ENCODE assay signal across 11 cellular contexts in the genomic region with DNA sequence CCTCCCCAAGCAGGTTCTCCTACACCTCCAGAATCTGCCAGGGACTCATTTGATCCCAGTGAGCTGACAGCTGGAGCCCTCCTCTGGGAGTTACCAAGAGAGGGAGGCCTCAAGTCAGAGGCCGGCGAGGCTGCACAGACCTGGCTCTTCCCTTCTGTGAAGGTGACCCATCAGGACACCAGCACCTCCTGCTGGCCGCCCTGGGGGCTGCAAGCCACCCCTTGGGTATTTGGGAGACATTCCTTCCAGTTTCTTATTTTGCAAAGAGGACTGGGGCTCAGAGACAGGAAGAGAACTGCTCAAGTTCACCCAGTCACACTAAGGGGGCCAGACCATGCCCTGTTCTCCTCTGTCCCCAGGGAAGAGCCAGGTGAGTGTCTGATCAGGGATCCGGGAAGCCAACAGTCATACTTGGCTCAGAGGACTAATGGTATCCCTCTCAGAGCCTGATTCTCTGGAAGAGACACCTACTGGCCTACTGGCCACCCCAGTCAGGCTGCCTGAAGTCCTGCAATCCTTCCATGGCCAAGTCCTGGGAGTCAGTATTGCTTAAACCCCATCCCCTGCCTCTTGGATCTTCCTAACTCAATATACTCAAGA. TPM values are rescaled to one million over a fixed set of nuclear protein-coding genes. Genes with fewer than 3 reads are reported as not detected.
DNase-seq lines count a peak whose midpoint lies in the region; ATAC-seq, FAIRE-seq and TF ChIP-seq lines count a peak whose summit lies in the region.
"Had no signal": no experiment of that assay in that cellular context is flagged by ENCODE, and none has a peak within 500 bp of the region (broad histone marks: within the 10 kb centered on the region; RNA-seq: fewer than 3 reads in every experiment).

No MANE protein-coding gene starts in this region.

- intact Hi-C loops in HCT116 (cut with micrococcal nuclease) = no loop called here
- intact Hi-C loops in HepG2 (cut with micrococcal nuclease; ENCODE audit: unreplicated experiment) = no loop called here

- no peaks in the 10 kb centered on the region for H3K9me2 ChIP-seq in HCT116 (ENCODE audit: insufficient read depth)

- ATAC-seq in HCT116 (peak; percentile 82), HepG2 (peak; percentile 31; the same call in 1 of the 3 replicates), HG03521 (IDR thresholded peaks at IDR 0.05; ENCODE audit: unreplicated experiment) (no peak), HG03469 (IDR thresholded peaks at IDR 0.05; ENCODE audit: unreplicated experiment) (no peak), HG03342 (IDR thresholded peaks at IDR 0.05; ENCODE audit: unreplicated experiment) (no peak)
- no peak for ATAC-seq in activated naive CD8-positive, alpha-beta T cell treated with anti-CD3 and anti-CD28 coated beads, Interleukin-2, amount 50 U/mL, for 24 hours

- TF ChIP-seq CTCF in BE2C (IDR thresholded peaks at IDR 0.05; ENCODE audit: low read depth, low read length) (peak; percentile 43), HCT116 (IDR thresholded peaks at IDR 0.05 in 2 of 3, conservative IDR thresholded peaks at IDR 0.05 in 1 of 3; ENCODE audit: borderline replicate concordance in 1 of 3, insufficient read depth in 1 of 3, low read depth in 2 of 3, low read length in 2 of 3) (peak in 2 of 3 experiments; percentile 81 to 82; a peak in 4 of 6 replicates), HepG2 (CRISPR knock-in tag; IDR thresholded peaks at IDR 0.05) (0 out of 2 replicates have a peak, but pooled peaks have one; percentile 21)

- no peak overlapping the region for H3K27ac Mint-ChIP-seq in activated naive CD8-positive, alpha-beta T cell treated with anti-CD3 and anti-CD28 coated beads, Interleukin-2, amount 50 U/mL, for 24 hours

- no peaks in the 10 kb centered on the region for H3K79me2 ChIP-seq in HCT116 (ENCODE audit: insufficient read depth, low read length)
- no peaks in the 10 kb centered on the region for H3K79me2 ChIP-seq in HepG2 (ENCODE audit: insufficient read depth, low read length)

- CTCF ChIA-PET in HCT116 (lab: Charles Lee) = interaction anchor here (1.6 kb wide), 1 partner anchor 17 kb away, joined by 6 read pairs; no protein-coding TSS in a partner anchor
- CTCF ChIA-PET in HepG2 (lab: Yijun Ruan, JAX; ENCODE audit: low intra/inter-chr PET ratio, low total read pairs) = no interaction called here

- H3K27me3 ChIP-seq in BE2C (no peaks in the 10 kb centered on the region), HCT116 (ENCODE audit: insufficient read depth, low read length) (no peaks in the 10 kb centered on the region), HepG2 (ENCODE audit: control insufficient read depth in 1 of 2, insufficient read depth in 2 of 2, low read length in 2 of 2) (peaks cover 3 to 32% of the 10 kb centered on the region in 2 experiments; a peak in 3 of 5 replicates)
- H3K27me3 ChIP-seq: MG63 had no signal

- H3K9me3 Mint-ChIP-seq in activated naive CD8-positive, alpha-beta T cell treated with anti-CD3 and anti-CD28 coated beads, Interleukin-2, amount 50 U/mL, for 24 hours = no peaks in the 10 kb centered on the region

- 0% methylated on average over 1 of the region's 4 CpGs for WGBS in HepG2 (ENCODE audit: low lambda C conversion rate)

- H3K4me2 ChIP-seq in HCT116 (ENCODE audit: low read length) (no peak overlapping the region), HepG2 (ENCODE audit: low read depth, low read length) (no peak overlapping the region)

- no peak overlapping the region for H3K4me3 Mint-ChIP-seq in activated naive CD8-positive, alpha-beta T cell treated with anti-CD3 and anti-CD28 coated beads, Interleukin-2, amount 50 U/mL, for 24 hours

- in situ Hi-C loops in HepG2 (cut with HindIII; ENCODE audit: extremely low pct_ligation_motif_present, low pct_unique_long_range_greater_than_20kb) = no loop called here

- TF ChIP-seq RAD21 in HCT116 (IDR thresholded peaks at IDR 0.05; ENCODE audit: low read depth) (no peak), HepG2 (CRISPR knock-in tag; IDR thresholded peaks at IDR 0.05) (no peak)

- H3K27me3 Mint-ChIP-seq in activated naive CD8-positive, alpha-beta T cell treated with anti-CD3 and anti-CD28 coated beads, Interleukin-2, amount 50 U/mL, for 24 hours = peaks cover 24% of the 10 kb centered on the region

- FAIRE-seq in HepG2 (lab: Jason Lieb, UNC) = no peak
- FAIRE-seq: islet of Langerhans had no signal

- H3K9ac ChIP-seq in HCT116 (ENCODE audit: low read length) (no peak overlapping the region), HepG2 (ENCODE audit: insufficient read depth, low read depth, low read length) (no peak overlapping the region)

- no peaks in the 10 kb centered on the region for H4K20me1 ChIP-seq in HCT116 (ENCODE audit: insufficient read depth)
- H4K20me1 ChIP-seq in HepG2 (ENCODE audit: insufficient read depth, low read length) = no peaks in the 10 kb centered on the region

- H3K27ac ChIP-seq in HCT116 (ENCODE audit: low read depth, low read length) (no peak overlapping the region), HepG2 (ENCODE audit: extremely low read length, insufficient read depth, low read length) (no peak overlapping the region)

- no peak overlapping the region for H3K4me3 ChIP-seq in BE2C (ENCODE audit: low read depth, low read length)
- H3K4me3 ChIP-seq in HCT116 (replicated peaks in 1 of 2; ENCODE audit: low read depth in 1 of 2, low read length in 2 of 2) = no peak overlapping the region
- H3K4me3 ChIP-seq in HepG2 (replicated peaks in 1 of 3; ENCODE audit: insufficient read depth in 1 of 3, low read depth in 2 of 3, low read length in 3 of 3) = no peak overlapping the region
- H3K4me3 ChIP-seq: MG63 had no signal

- H3K4me1 ChIP-seq in BE2C (peaks cover 6% of the 10 kb centered on the region), HCT116 (ENCODE audit: control insufficient read depth in 1 of 2, insufficient read depth in 2 of 2, low read length in 2 of 2) (no peaks in the 10 kb centered on the region), HepG2 (ENCODE audit: insufficient read depth, low read length) (no peaks in the 10 kb centered on the region)

- H2AFZ ChIP-seq in HCT116 (ENCODE audit: low read depth, low read length, poor library complexity, severe bottlenecking) (no peak overlapping the region), HepG2 (ENCODE audit: low read length) (no peak overlapping the region)

- DNase-seq in BE2C (no peak), HCT116 (ENCODE audit: low read depth, low spot score) (no peak), HepG2 (ENCODE audit: low spot score) (no peak), OCI-M2 (lab: John Stamatoyannopoulos, UW; ENCODE audit: unreplicated experiment) (no peak)
- DNase-seq in activated naive CD8-positive, alpha-beta T cell treated with anti-CD3 and anti-CD28 coated beads, Interleukin-2, amount 50 U/mL, for 24 hours = peak; percentile 36
- DNase-seq: activated gamma-delta T cell treated with Interleukin-2 at 50 U/mL for 16 hours, MG63 had no signal

- TF ChIP-seq EP300 in HepG2 (IDR thresholded peaks at IDR 0.05; ENCODE audit: low read depth in 2 of 2, low read length in 2 of 2) (no peak), HepG2 (CRISPR knock-in tag; IDR thresholded peaks at IDR 0.05; ENCODE audit: borderline replicate concordance) (no peak)

- RAD21 ChIA-PET in HCT116 (lab: Charles Lee; ENCODE audit: low non-redundant PET in 1 of 2, low total read pairs in 2 of 2, uncharacterized antibody in 2 of 2, unreplicated experiment in 2 of 2) = no interaction called here

- H3K9me3 ChIP-seq in BE2C (no peaks in the 10 kb centered on the region), HCT116 (ENCODE audit: control insufficient read depth in 1 of 2, insufficient read depth in 1 of 2, low read depth in 1 of 2, low read length in 2 of 2) (no peaks in the 10 kb centered on the region), HepG2 (ENCODE audit: low read length) (no peaks in the 10 kb centered on the region)
- H3K9me3 ChIP-seq: MG63 had no signal

- BruUV-seq in HCT116 (replicated peaks; lab: Mats Ljungman, UMichigan) (no TSS peak), HepG2 (replicated peaks; lab: Mats Ljungman, UMichigan) (no TSS peak)

- POLR2A ChIA-PET in HCT116 (lab: Charles Lee) (no interaction called here), HepG2 (lab: Yijun Ruan, JAX) (no interaction called here)

- TF ChIP-seq POLR2A in HCT116 (IDR thresholded peaks at IDR 0.05; ENCODE audit: borderline replicate concordance, extremely low read depth, insufficient read depth, insufficient read length) (no peak), HepG2 (IDR thresholded peaks at IDR 0.05; ENCODE audit: insufficient read depth in 1 of 2, low read depth in 2 of 2, low read length in 2 of 2) (no peak)

- no peaks in the 10 kb centered on the region for H3K36me3 Mint-ChIP-seq in activated naive CD8-positive, alpha-beta T cell treated with anti-CD3 and anti-CD28 coated beads, Interleukin-2, amount 50 U/mL, for 24 hours (ENCODE audit: low read depth)

- peaks cover 6% of the 10 kb centered on the region for H3K4me1 Mint-ChIP-seq in activated naive CD8-positive, alpha-beta T cell treated with anti-CD3 and anti-CD28 coated beads, Interleukin-2, amount 50 U/mL, for 24 hours

- H3K36me3 ChIP-seq in BE2C (no peaks in the 10 kb centered on the region), HCT116 (ENCODE audit: control insufficient read depth in 1 of 2, insufficient read depth in 2 of 2, low read length in 2 of 2) (no peaks in the 10 kb centered on the region), HepG2 (replicated peaks in 1 of 2; ENCODE audit: control insufficient read depth in 1 of 2, insufficient read depth in 2 of 2, low read length in 2 of 2) (no peaks in the 10 kb centered on the region)
- H3K36me3 ChIP-seq: MG63 had no signal

RNA-seq across cellular contexts. Expression of gene RIC3, which starts 40.5 kb away (rescaled TPM):
- 15.8 TPM for polyA plus RNA-seq in BE2C (2012; ENCODE audit: insufficient read depth, insufficient read length, low read depth)
- not detected for total RNA-seq in HCT116 (2021; ENCODE audit: unreplicated experiment)
- not detected in 2 replicates for polyA plus RNA-seq in HCT116 (2012)
- total RNA-seq in HepG2 (2016; rRNA removed; fragmentation: Illumina TruSeq; extraction: Trizol) = not detected in 2 replicates
- total RNA-seq in HepG2 (2016; cell fraction: cytosol; rRNA removed; fragmentation: Illumina TruSeq; extraction: Trizol; ENCODE audit: low read depth) = not detected in 2 replicates
- not detected in 2 replicates for total RNA-seq in HepG2 (2016; cell fraction: insoluble cytoplasmic fraction; rRNA removed; fragmentation: Illumina TruSeq; extraction: Trizol)
- total RNA-seq in HepG2 (2016; cell fraction: membrane; rRNA removed; fragmentation: Illumina TruSeq; extraction: Trizol) = not detected in 2 replicates
- not detected in 2 replicates for total RNA-seq in HepG2 (2016; cell fraction: nucleus; rRNA removed; fragmentation: Illumina TruSeq; extraction: Trizol)
- polyA plus RNA-seq in HepG2 (2011; rRNA removed) = not detected in 2 replicates
- not detected in 2 replicates for polyA plus RNA-seq in HepG2 (2011; cell fraction: cytosol; rRNA removed)
- polyA plus RNA-seq in HepG2 (2011; cell fraction: nucleus; rRNA removed) = not detected in 2 replicates
- not detected in 2 replicates for polyA plus RNA-seq in HepG2 (2012)
- polyA plus RNA-seq in HepG2 (2016; cell fraction: cytosol; fragmentation: Illumina TruSeq; extraction: Trizol; ENCODE audit: low read depth) = not detected in 2 replicates
- polyA plus RNA-seq in HepG2 (2016; cell fraction: insoluble cytoplasmic fraction; fragmentation: Illumina TruSeq; extraction: Trizol; ENCODE audit: low read depth) = not detected in 2 replicates
- polyA plus RNA-seq in HepG2 (2016; cell fraction: membrane; fragmentation: Illumina TruSeq; extraction: Trizol; ENCODE audit: low read depth) = not detected in 2 replicates
- 0.40 TPM in 1 of 2 replicates, not detected in the other for polyA plus RNA-seq in HepG2 (2016; cell fraction: nucleus; fragmentation: Illumina TruSeq; extraction: Trizol; ENCODE audit: insufficient read depth, low read depth)
- polyA minus RNA-seq in HepG2 (2011; rRNA and poly(A)+ RNA removed; ENCODE audit: low replicate concordance) = not detected in 2 replicates
- not detected in 2 replicates for polyA minus RNA-seq in HepG2 (2011; cell fraction: cytosol; rRNA and poly(A)+ RNA removed)
- not detected in 2 replicates for polyA minus RNA-seq in HepG2 (2011; cell fraction: nucleus; rRNA and poly(A)+ RNA removed)

RNA-seq across cellular contexts. Expression of gene LMO1, which starts 54.4 kb away (rescaled TPM):
- 4.4 TPM for polyA plus RNA-seq in BE2C (2012; ENCODE audit: insufficient read depth, insufficient read length, low read depth)
- total RNA-seq in HCT116 (2021; ENCODE audit: unreplicated experiment) (0.27 TPM), HepG2 (2016; rRNA removed; fragmentation: Illumina TruSeq; extraction: Trizol) (not detected in 2 replicates)
- 0.31 and 1.0 TPM in 2 replicates for polyA plus RNA-seq in HCT116 (2012)
- total RNA-seq in HepG2 (2016; cell fraction: cytosol; rRNA removed; fragmentation: Illumina TruSeq; extraction: Trizol; ENCODE audit: low read depth) = not detected in 2 replicates
- total RNA-seq in HepG2 (2016; cell fraction: insoluble cytoplasmic fraction; rRNA removed; fragmentation: Illumina TruSeq; extraction: Trizol) = not detected in 2 replicates
- not detected in 2 replicates for total RNA-seq in HepG2 (2016; cell fraction: membrane; rRNA removed; fragmentation: Illumina TruSeq; extraction: Trizol)
- total RNA-seq in HepG2 (2016; cell fraction: nucleus; rRNA removed; fragmentation: Illumina TruSeq; extraction: Trizol) = not detected in 2 replicates
- not detected in 2 replicates for polyA plus RNA-seq in HepG2 (2011; rRNA removed)
- polyA plus RNA-seq in HepG2 (2011; cell fraction: cytosol; rRNA removed) = not detected in 2 replicates
- not detected in 2 replicates for polyA plus RNA-seq in HepG2 (2011; cell fraction: nucleus; rRNA removed)
- not detected in 2 replicates for polyA plus RNA-seq in HepG2 (2012)
- not detected in 2 replicates for polyA plus RNA-seq in HepG2 (2016; cell fraction: cytosol; fragmentation: Illumina TruSeq; extraction: Trizol; ENCODE audit: low read depth)
- not detected in 2 replicates for polyA plus RNA-seq in HepG2 (2016; cell fraction: insoluble cytoplasmic fraction; fragmentation: Illumina TruSeq; extraction: Trizol; ENCODE audit: low read depth)
- polyA plus RNA-seq in HepG2 (2016; cell fraction: membrane; fragmentation: Illumina TruSeq; extraction: Trizol; ENCODE audit: low read depth) = not detected in 2 replicates
- not detected in 2 replicates for polyA plus RNA-seq in HepG2 (2016; cell fraction: nucleus; fragmentation: Illumina TruSeq; extraction: Trizol; ENCODE audit: insufficient read depth, low read depth)
- 1.9 TPM in 1 of 2 replicates, not detected in the other for polyA minus RNA-seq in HepG2 (2011; rRNA and poly(A)+ RNA removed; ENCODE audit: low replicate concordance)
- not detected in 2 replicates for polyA minus RNA-seq in HepG2 (2011; cell fraction: cytosol; rRNA and poly(A)+ RNA removed)
- not detected in 2 replicates for polyA minus RNA-seq in HepG2 (2011; cell fraction: nucleus; rRNA and poly(A)+ RNA removed)

Comparison
In these comparisons a context has a peak if more than half of its experiments do, and no peak if none do; other contexts are left out.
1. CTCF ChIP-seq: peak in every context shown above with its lines; median percentile 82 in HCT116; 43 in BE2C; 21 in HepG2.
2. ATAC-seq: peak in HCT116 (single experiment) and HepG2 (single experiment); none in activated naive CD8-positive, alpha-beta T cell treated with anti-CD3 and anti-CD28 coated beads, Interleukin-2, amount 50 U/mL, for 24 hours (single experiment), HG03521 (single experiment), HG03469 (single experiment) and HG03342 (single experiment).